19 cellular contexts compared by ENCODE assay signal in genomic region chr15:60038111-60038521, GRCh38. TPM values are rescaled to one million over a fixed set of nuclear protein-coding genes. Genes with fewer than 3 reads are reported as not detected.
A peak's percentile ranks its signal among the peaks of the same experiment; 100 is the strongest.
DNase-seq lines count a peak whose midpoint lies in the region; ATAC-seq and TF ChIP-seq lines count a peak whose summit lies in the region.
"Had no signal": no experiment of that assay in that cellular context is flagged by ENCODE, and none has a peak within 500 bp of the region (broad histone marks: within the 10 kb centered on the region; RNA-seq: fewer than 3 reads in every experiment).

No MANE protein-coding gene starts in this region.

- H3K36me3 ChIP-seq in Loucy (ENCODE audit: insufficient read depth, low read length) = no peaks in the 10 kb centered on the region
- H3K36me3 ChIP-seq in neuronal stem cell (replicated peaks in 1 of 2; ENCODE audit: control insufficient read depth in 2 of 2, insufficient read depth in 2 of 2, low read length in 2 of 2) = no peaks in the 10 kb centered on the region
- H3K36me3 ChIP-seq in prostate gland = no peaks in the 10 kb centered on the region

- intact Hi-C loops in prostate gland (cut with DNase I) = no loop called here

- no peak overlapping the region for H4K8ac ChIP-seq in neuronal stem cell (ENCODE audit: low read depth, low read length)

- H2AK5ac ChIP-seq in neuronal stem cell (ENCODE audit: low read depth, low read length) = no peak overlapping the region

- H3K4me1 ChIP-seq in Loucy (ENCODE audit: insufficient read depth, low read length, poor library complexity, severe bottlenecking) (peaks cover 27% of the 10 kb centered on the region), neuronal stem cell (ENCODE audit: control insufficient read depth in 2 of 2, insufficient read depth in 1 of 2, low read depth in 1 of 2, low read length in 2 of 2) (peaks cover 0 to 7% of the 10 kb centered on the region in 2 donors), prostate gland (replicated peaks) (no peaks in the 10 kb centered on the region)
- H3K4me1 ChIP-seq: psoas muscle had no signal

- no peaks in the 10 kb centered on the region for H3K9me2 ChIP-seq in Loucy (replicated peaks; ENCODE audit: low read depth, low read length)

- WGBS in neuronal stem cell (ENCODE audit: extremely low coverage in 2 of 2, insufficient read length in 2 of 2, insufficient replicate concordance in 1 of 2), 2 donors = no CpG with 5 or more reads among the region's 7 CpGs
- WGBS in prostate gland = 21% methylated on average over 7 of the region's 7 CpGs

- no peaks in the 10 kb centered on the region for H3K27me3 ChIP-seq in Loucy (ENCODE audit: insufficient read depth, low read length, poor library complexity, severe bottlenecking)
- H3K27me3 ChIP-seq in neuronal stem cell (ENCODE audit: control insufficient read depth in 3 of 3, insufficient read depth in 3 of 3, low read depth in 1 of 3, low read length in 3 of 3) = no peaks in the 10 kb centered on the region
- H3K27me3 ChIP-seq in prostate gland (replicated peaks; ENCODE audit: insufficient read depth) = no peaks in the 10 kb centered on the region

- H3F3A ChIP-seq in Loucy (ENCODE audit: low read depth) = no peaks in the 10 kb centered on the region

- H3K27ac ChIP-seq in neuronal stem cell (replicated peaks; ENCODE audit: low read length) (no peak overlapping the region), prostate gland (no peak overlapping the region)
- H3K27ac ChIP-seq: psoas muscle had no signal

- H2AFZ ChIP-seq in Loucy (ENCODE audit: low read length) (peak overlapping the region; percentile 46; the same call in 1 of the 2 replicates), neuronal stem cell (ENCODE audit: low read length) (no peak overlapping the region)

- H2BK15ac ChIP-seq in neuronal stem cell (ENCODE audit: low read length) = no peak overlapping the region

- H3K4me3 ChIP-seq in Loucy (ENCODE audit: low read length, poor library complexity, severe bottlenecking) (no peak overlapping the region), neuronal stem cell (ENCODE audit: low read length in 2 of 2) (no peak overlapping the region), prostate gland (no peak overlapping the region)
- H3K4me3 ChIP-seq: psoas muscle had no signal

- H4K20me1 ChIP-seq in Loucy (ENCODE audit: insufficient read depth, low read length, poor library complexity, severe bottlenecking) = no peaks in the 10 kb centered on the region

- DNase-seq in NCI-H2107 treated with DMSO at 0.1 percent for 48 hours (lab: John Stamatoyannopoulos, UW; ENCODE audit: unreplicated experiment) (peak; percentile 21), NCI-H2107 (lab: John Stamatoyannopoulos, UW) (no peak), cerebellar nuclear complex (lab: John Stamatoyannopoulos, UW) (peak; percentile 43 to 56), neuronal stem cell (ENCODE audit: low spot score) (no peak), T1000 (lab: John Stamatoyannopoulos, UW) (no peak), prostate gland (ENCODE audit: low spot score) (no peak)
- DNase-seq: activated CD8-positive, alpha-beta T cell treated with anti-CD3 and anti-CD28 coated beads for 36 hours; activated naive CD8-positive, alpha-beta T cell treated with anti-CD3 and anti-CD28 coated beads, Interleukin-2, amount 10 ng/mL, durations not matched to agents 7 days and 5 days; HCEC 1CT; left ventricle myocardium superior; naive B cell; NCI-H187; psoas muscle; stimulated activated naive CD4-positive, alpha-beta T cell treated with Interleukin-2 at 50 U/mL for 16 hours had no signal

- H3K9ac ChIP-seq in Loucy (ENCODE audit: low read depth, low read length, poor library complexity, severe bottlenecking) (no peak overlapping the region), neuronal stem cell (ENCODE audit: low read depth, low read length, poor library complexity) (no peak overlapping the region)

- H3K18ac ChIP-seq in neuronal stem cell (ENCODE audit: low read length) = peak overlapping the region; percentile 25

- H3K79me2 ChIP-seq in Loucy (ENCODE audit: insufficient read depth, low read length) = no peaks in the 10 kb centered on the region

- no peak overlapping the region for H2BK120ac ChIP-seq in neuronal stem cell (ENCODE audit: low read depth, low read length)

- TF ChIP-seq POLR2A in prostate gland (IDR thresholded peaks at IDR 0.05) = no peak

- H3K79me1 ChIP-seq in neuronal stem cell (ENCODE audit: low read depth, low read length) = no peaks in the 10 kb centered on the region

- no peak overlapping the region for H2BK12ac ChIP-seq in neuronal stem cell (ENCODE audit: low read length)

- H3K4me2 ChIP-seq in Loucy (ENCODE audit: low read depth, low read length, poor library complexity, severe bottlenecking) (no peak overlapping the region), neuronal stem cell (ENCODE audit: insufficient read depth, low read length, poor library complexity, severe bottlenecking) (no peak overlapping the region)

- ATAC-seq in GM19035 (IDR thresholded peaks at IDR 0.05; ENCODE audit: unreplicated experiment) = no peak
- ATAC-seq: left ventricle myocardium superior, psoas muscle had no signal

- H3K9me3 ChIP-seq in Loucy (ENCODE audit: insufficient read depth, low read depth, low read length) = no peaks in the 10 kb centered on the region
- H3K9me3 ChIP-seq in neuronal stem cell (replicated peaks in 1 of 2; ENCODE audit: control insufficient read depth in 2 of 2, insufficient read depth in 1 of 2, low read depth in 1 of 2, low read length in 2 of 2) = no peaks in the 10 kb centered on the region
- no peaks in the 10 kb centered on the region for H3K9me3 ChIP-seq in prostate gland
- H3K9me3 ChIP-seq: psoas muscle had no signal

- no peak overlapping the region for H3K23ac ChIP-seq in neuronal stem cell (ENCODE audit: low read depth, low read length, poor library complexity)

- no peak overlapping the region for H3K4ac ChIP-seq in neuronal stem cell (ENCODE audit: low read length)

- H4K91ac ChIP-seq in neuronal stem cell (ENCODE audit: low read depth, low read length, poor library complexity) = no peak overlapping the region

- no peak overlapping the region for H3K14ac ChIP-seq in neuronal stem cell (ENCODE audit: low read length)

- H2BK5ac ChIP-seq in neuronal stem cell (ENCODE audit: low read length) = no peak overlapping the region

- TF ChIP-seq CTCF in Loucy (conservative IDR thresholded peaks at IDR 0.05; ENCODE audit: low read length) = no peak
- no peak for TF ChIP-seq CTCF in prostate gland (IDR thresholded peaks at IDR 0.05)

RNA-seq across cellular contexts. Expression of gene FOXB1, which starts 34.0 kb away (rescaled TPM):
- 0.06 TPM for polyA plus RNA-seq in neuronal stem cell (2013, experiment 1 of 2)
- 0.12 TPM for polyA plus RNA-seq in neuronal stem cell (2013, experiment 2 of 2)
- not detected for total RNA-seq in prostate gland
- total RNA-seq: A673, left ventricle myocardium superior, psoas muscle, ureter had no signal
- polyA plus RNA-seq: CD14-positive monocyte, psoas muscle had no signal

Comparison
In these comparisons a context has a peak if more than half of its experiments do, and no peak if none do; other contexts are left out.
1. DNase-seq: peak in NCI-H2107 treated with DMSO at 0.1 percent for 48 hours (single experiment) and cerebellar nuclear complex (2 of 2); none in NCI-H2107 (single experiment), neuronal stem cell (single experiment), T1000 (single experiment) and prostate gland (single experiment).